14 cellular contexts compared by ENCODE assay signal in genomic region chr10:80486785-80487421, GRCh38. TPM values are rescaled to one million over a fixed set of nuclear protein-coding genes. Genes with fewer than 3 reads are reported as not detected.
DNase-seq lines count a peak whose midpoint lies in the region; ATAC-seq and TF ChIP-seq lines count a peak whose summit lies in the region.
"Had no signal": no experiment of that assay in that cellular context is flagged by ENCODE, and none has a peak within 500 bp of the region (broad histone marks: within the 10 kb centered on the region; RNA-seq: fewer than 3 reads in every experiment).

No MANE protein-coding gene starts in this region.

- H3K36me3 ChIP-seq in BLaER1 (peaks cover 62% of the 10 kb centered on the region), Caco-2 (ENCODE audit: control insufficient read depth, insufficient read depth, low read length) (peaks cover 3% of the 10 kb centered on the region; the same call in 1 of the 2 replicates)

- no TSS peak for BruUV-seq in Caco-2 (replicated peaks; lab: Mats Ljungman, UMichigan)

- H3K4me3 Mint-ChIP-seq in Caco-2 (ENCODE audit: unreplicated experiment) = no peak overlapping the region
- peak overlapping the region; percentile 80 for H3K4me3 Mint-ChIP-seq in activated naive CD8-positive, alpha-beta T cell treated with anti-CD3 and anti-CD28 coated beads, Interleukin-2, amount 10 ng/mL, durations not matched to agents 7 days and 5 days
- peak overlapping the region; percentile 85 for H3K4me3 Mint-ChIP-seq in natural killer cell treated with Interleukin-12 subunit alpha and Interleukin-12 subunit beta and Interleukin-15 and Interleukin-18, amount 100 ng/mL, for 72 hours

- H3K27ac Mint-ChIP-seq in Caco-2 (ENCODE audit: unreplicated experiment) = peak overlapping the region; percentile 84
- H3K27ac Mint-ChIP-seq in activated naive CD8-positive, alpha-beta T cell treated with anti-CD3 and anti-CD28 coated beads, Interleukin-2, amount 10 ng/mL, durations not matched to agents 7 days and 5 days = peak overlapping the region; percentile 89
- peak overlapping the region; percentile 79 to 92 for H3K27ac Mint-ChIP-seq in natural killer cell treated with Interleukin-12 subunit alpha and Interleukin-12 subunit beta and Interleukin-15 and Interleukin-18, amount 100 ng/mL, for 72 hours

- peak overlapping the region; percentile 51 for H3K27ac ChIP-seq in BLaER1
- H3K27ac ChIP-seq: WERI-Rb-1 had no signal

- intact Hi-C loops in Caco-2 (cut with micrococcal nuclease; ENCODE audit: unreplicated experiment) = no loop called here

- H3K4me2 ChIP-seq in BLaER1 = peak overlapping the region; percentile 76

- DNase-seq in Caco-2 (no peak), NCI-H69 (lab: John Stamatoyannopoulos, UW) (no peak), medulla oblongata (ENCODE audit: extremely low spot score) (no peak), DMS79 treated with DMSO at 0.1 percent for 48 hours (lab: John Stamatoyannopoulos, UW) (no peak), HuH-7 (ENCODE audit: low spot score) (no peak)
- no peak for DNase-seq in activated naive CD8-positive, alpha-beta T cell treated with anti-CD3 and anti-CD28 coated beads, Interleukin-2, amount 10 ng/mL, durations not matched to agents 7 days and 5 days
- DNase-seq in natural killer cell treated with Interleukin-12 subunit alpha and Interleukin-12 subunit beta and Interleukin-15 and Interleukin-18, amount 100 ng/mL, for 72 hours (ENCODE audit: low spot score) = no peak
- DNase-seq: COR-L47, NCI-H1105, NCI-H446 treated with DMSO at 0.1 percent for 48 hours, RPMI8226, WERI-Rb-1 had no signal

- no peaks in the 10 kb centered on the region for H3K27me3 Mint-ChIP-seq in Caco-2 (ENCODE audit: insufficient read depth, unreplicated experiment)
- H3K27me3 Mint-ChIP-seq in activated naive CD8-positive, alpha-beta T cell treated with anti-CD3 and anti-CD28 coated beads, Interleukin-2, amount 10 ng/mL, durations not matched to agents 7 days and 5 days = no peaks in the 10 kb centered on the region
- H3K27me3 Mint-ChIP-seq in natural killer cell treated with Interleukin-12 subunit alpha and Interleukin-12 subunit beta and Interleukin-15 and Interleukin-18, amount 100 ng/mL, for 72 hours = no peaks in the 10 kb centered on the region

- H3K9me3 ChIP-seq in BLaER1 (no peaks in the 10 kb centered on the region), Caco-2 (no peaks in the 10 kb centered on the region)

- H3K27me3 ChIP-seq in BLaER1 (no peaks in the 10 kb centered on the region), Caco-2 (replicated peaks; ENCODE audit: control insufficient read depth, insufficient read depth, low read length) (no peaks in the 10 kb centered on the region)

- H3K4me3 ChIP-seq in BLaER1 (peak overlapping the region; percentile 24; the same call in 1 of the 2 replicates), Caco-2 (ENCODE audit: low read depth, low read length) (no peak overlapping the region)

- H3K9me3 Mint-ChIP-seq in Caco-2 (ENCODE audit: unreplicated experiment) = no peaks in the 10 kb centered on the region
- H3K9me3 Mint-ChIP-seq in activated naive CD8-positive, alpha-beta T cell treated with anti-CD3 and anti-CD28 coated beads, Interleukin-2, amount 10 ng/mL, durations not matched to agents 7 days and 5 days = no peaks in the 10 kb centered on the region
- H3K9me3 Mint-ChIP-seq in natural killer cell treated with Interleukin-12 subunit alpha and Interleukin-12 subunit beta and Interleukin-15 and Interleukin-18, amount 100 ng/mL, for 72 hours = no peaks in the 10 kb centered on the region

- peak overlapping the region; percentile 55 for H3K9ac ChIP-seq in BLaER1

- peaks cover 78% of the 10 kb centered on the region for H3K36me3 Mint-ChIP-seq in Caco-2 (ENCODE audit: insufficient read depth, unreplicated experiment)
- peaks cover 36% of the 10 kb centered on the region for H3K36me3 Mint-ChIP-seq in activated naive CD8-positive, alpha-beta T cell treated with anti-CD3 and anti-CD28 coated beads, Interleukin-2, amount 10 ng/mL, durations not matched to agents 7 days and 5 days
- H3K36me3 Mint-ChIP-seq in natural killer cell treated with Interleukin-12 subunit alpha and Interleukin-12 subunit beta and Interleukin-15 and Interleukin-18, amount 100 ng/mL, for 72 hours = peaks cover 14% of the 10 kb centered on the region

- H4K20me1 ChIP-seq in BLaER1 = peaks cover 100% of the 10 kb centered on the region

- H3K4me1 Mint-ChIP-seq in Caco-2 (ENCODE audit: low read depth, unreplicated experiment) = peaks cover 46% of the 10 kb centered on the region
- H3K4me1 Mint-ChIP-seq in activated naive CD8-positive, alpha-beta T cell treated with anti-CD3 and anti-CD28 coated beads, Interleukin-2, amount 10 ng/mL, durations not matched to agents 7 days and 5 days = peaks cover 85% of the 10 kb centered on the region
- H3K4me1 Mint-ChIP-seq in natural killer cell treated with Interleukin-12 subunit alpha and Interleukin-12 subunit beta and Interleukin-15 and Interleukin-18, amount 100 ng/mL, for 72 hours (ENCODE audit: low read depth in 2 of 2) = peaks cover 75 to 87% of the 10 kb centered on the region in 2 donors

- POLR2A ChIA-PET in Caco-2 (lab: Charles Lee) = no interaction called here
- POLR2A ChIA-PET in activated naive CD8-positive, alpha-beta T cell treated with anti-CD3 and anti-CD28 coated beads, Interleukin-2, amount 10 ng/mL, durations not matched to agents 7 days and 5 days (lab: Charles Lee) = interaction anchor here (0.6 to 8.9 kb wide), 10 partner anchors 10 to 57 kb away, joined by 3 to 150 read pairs (median 8); no protein-coding TSS in a partner anchor

- CTCF ChIA-PET in Caco-2 (lab: Charles Lee) = interaction anchor here (0.6 to 0.7 kb wide), 2 partner anchors 19 to 227 kb away, joined by 3 read pairs; no protein-coding TSS in a partner anchor

- no peak for TF ChIP-seq CTCF in Caco-2 (IDR thresholded peaks at IDR 0.05; ENCODE audit: insufficient read depth in 1 of 2, low read depth in 1 of 2, low read length in 1 of 2, severe bottlenecking in 1 of 2, unreplicated experiment in 1 of 2)

- ATAC-seq in activated naive CD8-positive, alpha-beta T cell treated with anti-CD3 and anti-CD28 coated beads, Interleukin-2, amount 10 ng/mL, durations not matched to agents 7 days and 5 days (ENCODE audit: low read depth) = no peak
- ATAC-seq in natural killer cell treated with Interleukin-12 subunit alpha and Interleukin-12 subunit beta and Interleukin-15 and Interleukin-18, amount 100 ng/mL, for 72 hours = no peak

- H3K4me1 ChIP-seq in BLaER1 = peaks cover 100% of the 10 kb centered on the region
- peaks cover 44% of the 10 kb centered on the region for H3K4me1 ChIP-seq in Caco-2

RNA-seq across cellular contexts. Expression of gene TSPAN14, which starts 32.8 kb away (rescaled TPM):
- 138 and 140 TPM in 2 replicates for total RNA-seq in Caco-2 (2022)
- total RNA-seq in activated naive CD8-positive, alpha-beta T cell treated with anti-CD3 and anti-CD28 coated beads, Interleukin-2, amount 10 ng/mL, durations not matched to agents 7 days and 5 days = 100 to 1,000 TPM in 1 of 2 experiments, 10 to 100 TPM in 1; 98.8 to 112 TPM
- 10 to 100 TPM; 56.5 to 76.6 TPM for total RNA-seq in natural killer cell treated with Interleukin-12 subunit alpha and Interleukin-12 subunit beta and Interleukin-15 and Interleukin-18, amount 100 ng/mL, for 72 hours

RNA-seq across cellular contexts. Expression of gene SH2D4B, which starts 50.8 kb away (rescaled TPM):
- total RNA-seq in Caco-2 (2022) = 0.09 and 0.23 TPM in 2 replicates
- total RNA-seq in activated naive CD8-positive, alpha-beta T cell treated with anti-CD3 and anti-CD28 coated beads, Interleukin-2, amount 10 ng/mL, durations not matched to agents 7 days and 5 days = under 1 TPM; 0.14 to 0.22 TPM
- total RNA-seq in natural killer cell treated with Interleukin-12 subunit alpha and Interleukin-12 subunit beta and Interleukin-15 and Interleukin-18, amount 100 ng/mL, for 72 hours = under 1 TPM; 0.25 to 0.40 TPM
- total RNA-seq: mucosa of gallbladder had no signal
